ENCODE assay signal across 8 cellular contexts in genomic region chr16:55508271-55508921, GRCh38. TPM values are rescaled to one million over a fixed set of nuclear protein-coding genes. Genes with fewer than 3 reads are reported as not detected.
DNase-seq lines count a peak whose midpoint lies in the region; ATAC-seq and TF ChIP-seq lines count a peak whose summit lies in the region.

No MANE protein-coding gene starts in this region.

- intact Hi-C loops in dorsolateral prefrontal cortex (cut with DNase I) = no loop called here

- DNase-seq in AG04450 (ENCODE audit: low read depth, low spot score) (no peak), LNCaP clone FGC (ENCODE audit: low read depth) (no peak), dorsolateral prefrontal cortex (no peak), putamen (ENCODE audit: low spot score) (no peak), NCI-H2171 treated with DMSO at 0.1 percent for 48 hours (lab: John Stamatoyannopoulos, UW) (no peak), LoVo (ENCODE audit: low spot score) (no peak)
- DNase-seq in naive thymus-derived CD8-positive, alpha-beta T cell = no peak
- no peak for DNase-seq in activated CD8-positive, alpha-beta memory T cell treated with anti-CD3 and anti-CD28 coated beads for 24 hours

- POLR2A ChIA-PET in AG04450 (lab: Yijun Ruan, JAX) = interaction anchor here (0.6 kb wide), 1 partner anchor 10 kb away, joined by 5 read pairs; no protein-coding TSS in a partner anchor
- POLR2A ChIA-PET in naive thymus-derived CD8-positive, alpha-beta T cell (lab: Charles Lee) = no interaction called here

- TF ChIP-seq CTCF in AG04450 (IDR thresholded peaks at IDR 0.05; ENCODE audit: low read depth, low read length) (no peak), LNCaP clone FGC (IDR thresholded peaks at IDR 0.05; ENCODE audit: control insufficient read depth, extremely low read depth, insufficient read depth) (no peak), dorsolateral prefrontal cortex (IDR thresholded peaks at IDR 0.05 in 54 of 56, conservative IDR thresholded peaks at IDR 0.05 in 2 of 56; ENCODE audit: low read depth in 1 of 56, partially characterized antibody in 56 of 56) (no peak)

- peaks cover 9 to 14% (median 12%) of the 10 kb centered on the region in 4 donors for H3K4me1 Mint-ChIP-seq in naive thymus-derived CD8-positive, alpha-beta T cell

- H3K4me3 ChIP-seq in AG04450 (ENCODE audit: low read depth, low read length) = peak overlapping the region; percentile 70
- peak overlapping the region; percentile 42 for H3K4me3 ChIP-seq in LNCaP clone FGC (ENCODE audit: low read depth, low read length)
- peak overlapping the region in 57 of 59 donors; percentile 41 to 81 (median 65) for H3K4me3 ChIP-seq in dorsolateral prefrontal cortex

- ATAC-seq in naive thymus-derived CD8-positive, alpha-beta T cell = no peak

- CTCF ChIA-PET in AG04450 (lab: Charles Lee) = interaction anchor here (0.6 to 1.1 kb wide), 2 partner anchors 43 to 47 kb away, joined by 3 read pairs; no protein-coding TSS in a partner anchor

- H3K9me3 ChIP-seq in AG04450 (ENCODE audit: control insufficient read depth, insufficient read depth, low read length) = no peaks in the 10 kb centered on the region; the same call in 1 of the 2 replicates

- peaks cover 25 to 58% (median 44%) of the 10 kb centered on the region in 5 donors for H3K27me3 Mint-ChIP-seq in naive thymus-derived CD8-positive, alpha-beta T cell

- H3K27ac ChIP-seq in AG04450 (ENCODE audit: low read depth, low read length) (no peak overlapping the region), dorsolateral prefrontal cortex (peak overlapping the region in 33 of 59 donors; percentile 1 to 81 (median 52))

- H3K27ac Mint-ChIP-seq in naive thymus-derived CD8-positive, alpha-beta T cell = peak overlapping the region in 1 of 10 donors; percentile 60

- peaks cover 4 to 21% (median 16%) of the 10 kb centered on the region in 9 donors for H3K9me3 Mint-ChIP-seq in naive thymus-derived CD8-positive, alpha-beta T cell

- H3K4me3 Mint-ChIP-seq in naive thymus-derived CD8-positive, alpha-beta T cell = peak overlapping the region in 8 of 10 donors; percentile 10 to 73 (median 56)

- peaks cover 0 to 17% (median 4%) of the 10 kb centered on the region in 3 donors for H3K36me3 Mint-ChIP-seq in naive thymus-derived CD8-positive, alpha-beta T cell

- no peaks in the 10 kb centered on the region for H3K27me3 ChIP-seq in AG04450 (ENCODE audit: control insufficient read depth, insufficient read depth, low read length)
- peaks cover 0 to 18% (median 0%) of the 10 kb centered on the region in 45 donors for H3K27me3 ChIP-seq in dorsolateral prefrontal cortex

RNA-seq across cellular contexts. Expression of gene LPCAT2, which starts 0.5 kb away (rescaled TPM):
- 10.5 and 20.6 TPM in 2 replicates for polyA plus RNA-seq in AG04450 (2011; rRNA removed)
- polyA minus RNA-seq in AG04450 (2011; rRNA and poly(A)+ RNA removed) = 8.4 and 13.4 TPM in 2 replicates
- 10 to 100 TPM in 88 of 120 experiments, 1 to 10 TPM in 32; 3.1 to 28.7 (median 11.7) TPM for total RNA-seq in dorsolateral prefrontal cortex
- total RNA-seq in naive thymus-derived CD8-positive, alpha-beta T cell = under 1 TPM in 1 of 2 experiments, not detected in 1; 0.70 TPM
- not detected for polyA plus RNA-seq in naive thymus-derived CD8-positive, alpha-beta T cell

RNA-seq across cellular contexts. Expression of gene MMP2, which starts 29.4 kb away (rescaled TPM):
- 1,281 and 1,465 TPM in 2 replicates for polyA plus RNA-seq in AG04450 (2011; rRNA removed)
- polyA minus RNA-seq in AG04450 (2011; rRNA and poly(A)+ RNA removed) = 747 and 998 TPM in 2 replicates
- total RNA-seq in dorsolateral prefrontal cortex = 10 to 100 TPM in 6 of 120 experiments, 1 to 10 TPM in 114; 1.1 to 13.3 (median 4.3) TPM
- total RNA-seq in naive thymus-derived CD8-positive, alpha-beta T cell = under 1 TPM in 1 of 2 experiments, not detected in 1; 0.36 TPM
- polyA plus RNA-seq in naive thymus-derived CD8-positive, alpha-beta T cell = not detected

RNA-seq across cellular contexts. Expression of gene CAPNS2, which starts 58.1 kb away (rescaled TPM):
- 0.14 TPM in 1 of 2 replicates, not detected in the other for polyA plus RNA-seq in AG04450 (2011; rRNA removed)
- 1.1 and 1.3 TPM in 2 replicates for polyA minus RNA-seq in AG04450 (2011; rRNA and poly(A)+ RNA removed)
- total RNA-seq in dorsolateral prefrontal cortex = 1 to 10 TPM in 51 of 120 experiments, under 1 TPM in 45, not detected in 24; 0.45 to 3.6 (median 1.0) TPM
- not detected for total RNA-seq in naive thymus-derived CD8-positive, alpha-beta T cell
- not detected for polyA plus RNA-seq in naive thymus-derived CD8-positive, alpha-beta T cell
